27 cellular contexts compared by ENCODE assay signal in the genomic region with DNA sequence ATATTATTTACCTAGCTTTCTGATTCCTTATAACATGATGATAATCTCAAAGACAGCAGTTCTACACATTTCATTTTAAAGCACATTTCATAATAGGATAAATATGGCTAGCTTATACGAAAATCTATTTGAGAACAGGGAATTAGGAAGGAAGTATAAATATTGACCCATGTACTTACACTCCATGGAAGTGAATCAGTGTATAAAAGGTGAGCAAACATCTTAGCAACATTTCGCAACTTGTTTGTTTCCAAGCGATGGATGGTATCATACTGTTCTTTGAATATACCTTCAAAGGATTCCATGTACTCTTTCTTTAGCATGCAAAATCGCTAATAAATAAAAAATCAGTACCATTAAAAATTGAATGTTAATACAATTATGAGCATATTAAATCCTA. TPM values are rescaled to one million over a fixed set of nuclear protein-coding genes. Genes with fewer than 3 reads are reported as not detected.
DNase-seq lines count a peak whose midpoint lies in the region; ATAC-seq and TF ChIP-seq lines count a peak whose summit lies in the region.
"Had no signal": no experiment of that assay in that cellular context is flagged by ENCODE, and none has a peak within 500 bp of the region (broad histone marks: within the 10 kb centered on the region; RNA-seq: fewer than 3 reads in every experiment).

No MANE protein-coding gene starts in this region.

- H3K4me3 Mint-ChIP-seq in activated CD4-positive, alpha-beta memory T cell treated with anti-CD3 and anti-CD28 coated beads for 36 hours: no peak overlapping the region
- H3K4me3 Mint-ChIP-seq: activated naive CD8-positive, alpha-beta T cell treated with anti-CD3 and anti-CD28 coated beads for 36 hours; CD4-positive, CD25-positive, alpha-beta regulatory T cell; HFFc6 had no signal

- no peaks in the 10 kb centered on the region for H3K4me1 Mint-ChIP-seq in activated CD4-positive, alpha-beta memory T cell treated with anti-CD3 and anti-CD28 coated beads for 36 hours (ENCODE audit: low read depth)
- H3K4me1 Mint-ChIP-seq: activated naive CD8-positive, alpha-beta T cell treated with anti-CD3 and anti-CD28 coated beads for 36 hours had no signal

- peaks cover 36% of the 10 kb centered on the region for H3K36me3 Mint-ChIP-seq in activated CD4-positive, alpha-beta memory T cell treated with anti-CD3 and anti-CD28 coated beads for 36 hours

- intact Hi-C loops in lower lobe of right lung (cut with DNase I): no loop called here
- intact Hi-C loops in activated CD4-positive, alpha-beta memory T cell treated with anti-CD3 and anti-CD28 coated beads for 36 hours (cut with micrococcal nuclease): no loop called here

- no peaks in the 10 kb centered on the region for H3K27me3 Mint-ChIP-seq in activated CD4-positive, alpha-beta memory T cell treated with anti-CD3 and anti-CD28 coated beads for 36 hours
- H3K27me3 Mint-ChIP-seq: activated naive CD8-positive, alpha-beta T cell treated with anti-CD3 and anti-CD28 coated beads for 36 hours; CD4-positive, CD25-positive, alpha-beta regulatory T cell; progenitor cell of endocrine pancreas had no signal

- no peaks in the 10 kb centered on the region for H3K9me3 Mint-ChIP-seq in activated CD4-positive, alpha-beta memory T cell treated with anti-CD3 and anti-CD28 coated beads for 36 hours
- H3K9me3 Mint-ChIP-seq: activated naive CD8-positive, alpha-beta T cell treated with anti-CD3 and anti-CD28 coated beads for 36 hours; CD4-positive, CD25-positive, alpha-beta regulatory T cell; HFFc6 had no signal

- H3K4me1 ChIP-seq in lower lobe of right lung (no peaks in the 10 kb centered on the region), osteoblast (ENCODE audit: insufficient read depth, low read length) (no peaks in the 10 kb centered on the region)
- H3K4me1 ChIP-seq: tibial nerve had no signal

- H4K20me1 ChIP-seq in osteoblast (ENCODE audit: insufficient read depth, low read length): no peaks in the 10 kb centered on the region

- no peak overlapping the region for H3K27ac Mint-ChIP-seq in activated CD4-positive, alpha-beta memory T cell treated with anti-CD3 and anti-CD28 coated beads for 36 hours
- H3K27ac Mint-ChIP-seq: activated naive CD8-positive, alpha-beta T cell treated with anti-CD3 and anti-CD28 coated beads for 36 hours; CD4-positive, CD25-positive, alpha-beta regulatory T cell; HFFc6; progenitor cell of endocrine pancreas had no signal

- H2AFZ ChIP-seq in osteoblast (ENCODE audit: low read length): no peak overlapping the region
- H2AFZ ChIP-seq: GM23248 had no signal

- H3K4me3 ChIP-seq in lower lobe of right lung: no peak overlapping the region
- no peak overlapping the region for H3K4me3 ChIP-seq in osteoblast (ENCODE audit: insufficient read depth, low read length)
- H3K4me3 ChIP-seq: GM23248, tibial nerve had no signal

- H3K36me3 ChIP-seq in lower lobe of right lung (peaks cover 78% of the 10 kb centered on the region), osteoblast (ENCODE audit: insufficient read depth, low read length) (peaks cover 31% of the 10 kb centered on the region)

- H3K9me3 ChIP-seq in lower lobe of right lung: no peaks in the 10 kb centered on the region
- no peaks in the 10 kb centered on the region for H3K9me3 ChIP-seq in osteoblast (ENCODE audit: low read depth, low read length)
- H3K9me3 ChIP-seq: tibial nerve had no signal

- CTCF ChIA-PET in activated CD4-positive, alpha-beta memory T cell treated with anti-CD3 and anti-CD28 coated beads for 36 hours (lab: Charles Lee): no interaction called here

- no peaks in the 10 kb centered on the region for H3K79me2 ChIP-seq in osteoblast (ENCODE audit: insufficient read depth, low read length)

- H3K27me3 ChIP-seq in lower lobe of right lung (ENCODE audit: low read depth) (no peaks in the 10 kb centered on the region), osteoblast (ENCODE audit: insufficient read depth, low read length) (no peaks in the 10 kb centered on the region)
- H3K27me3 ChIP-seq: tibial nerve had no signal

- H3K27ac ChIP-seq in VCaP (peak overlapping the region; percentile 24; the same call in 1 of the 2 replicates), lower lobe of right lung (no peak overlapping the region), osteoblast (ENCODE audit: low read depth, low read length) (no peak overlapping the region)
- H3K27ac ChIP-seq: GM23248, KMS-11, tibial nerve had no signal

- peak; percentile 65 to 83 for ATAC-seq in lower lobe of right lung

- H3K4me2 ChIP-seq in osteoblast (ENCODE audit: insufficient read depth, low read length): no peak overlapping the region
- H3K4me2 ChIP-seq: KMS-11 had no signal

- POLR2A ChIA-PET in activated CD4-positive, alpha-beta memory T cell treated with anti-CD3 and anti-CD28 coated beads for 36 hours (lab: Charles Lee): no interaction called here

- TF ChIP-seq CTCF in VCaP (conservative IDR thresholded peaks at IDR 0.05) (no peak), lower lobe of right lung (IDR thresholded peaks at IDR 0.05) (no peak), osteoblast (IDR thresholded peaks at IDR 0.05; ENCODE audit: extremely low read depth, low read depth, low read length) (no peak)

- DNase-seq in DMS53 treated with DMSO at 0.1 percent for 48 hours (lab: John Stamatoyannopoulos, UW; ENCODE audit: unreplicated experiment): peak; percentile 97
- DNase-seq in NCI-H2029 treated with DMSO at 0.1 percent for 48 hours (lab: John Stamatoyannopoulos, UW): peak; percentile 85
- no peak for DNase-seq in lower lobe of right lung
- DNase-seq in activated CD4-positive, alpha-beta memory T cell treated with anti-CD3 and anti-CD28 coated beads for 36 hours: no peak
- no peak for DNase-seq in osteoblast (ENCODE audit: insufficient read length, low spot score, missing footprints)
- DNase-seq in NCI-H2227 (lab: John Stamatoyannopoulos, UW; ENCODE audit: unreplicated experiment): no peak
- DNase-seq: activated CD4-positive, alpha-beta T cell treated with anti-CD3 and anti-CD28 coated beads, Interleukin-2, amount 50 U/mL, for 48 hours; activated CD4-positive, CD25-positive, alpha-beta regulatory T cell; activated CD8-positive, alpha-beta memory T cell treated with anti-CD3 and anti-CD28 coated beads, Interleukin-2, amount 50 U/mL, for 48 hours; activated effector memory CD4-positive, alpha-beta T cell treated with Interleukin-2 at 50 U/mL for 16 hours; activated naive CD8-positive, alpha-beta T cell treated with anti-CD3 and anti-CD28 coated beads for 36 hours; CD4-positive, CD25-positive, alpha-beta regulatory T cell; DMS 273 treated with DMSO at 0.1 percent for 48 hours; GDM1; GM23248; HFFc6; kidney glomerular epithelial cell; mesenchymal stem cell; MV-4-11; NCI-H82; SIG-M5; SW 1271; T1000 had no signal

RNA-seq across cellular contexts. Expression of a gene that starts 53.1 kb away (rescaled TPM):
- 17.5 TPM for total RNA-seq in lower lobe of right lung
- total RNA-seq in activated CD4-positive, alpha-beta memory T cell treated with anti-CD3 and anti-CD28 coated beads for 36 hours: 10 to 100 TPM; 21.1 to 23.6 TPM
- 15.2 and 17.1 TPM in 2 replicates for total RNA-seq in osteoblast

Comparison
In these comparisons a context has a peak if more than half of its experiments do, and no peak if none do; other contexts are left out.
1. DNase-seq: peak in DMS53 treated with DMSO at 0.1 percent for 48 hours (single experiment) and NCI-H2029 treated with DMSO at 0.1 percent for 48 hours (single experiment); none in lower lobe of right lung (single experiment), activated CD4-positive, alpha-beta memory T cell treated with anti-CD3 and anti-CD28 coated beads for 36 hours (single experiment), osteoblast (single experiment) and NCI-H2227 (single experiment).